Comparison of ENCODE assay signal across 8 cellular contexts in the genomic region with DNA sequence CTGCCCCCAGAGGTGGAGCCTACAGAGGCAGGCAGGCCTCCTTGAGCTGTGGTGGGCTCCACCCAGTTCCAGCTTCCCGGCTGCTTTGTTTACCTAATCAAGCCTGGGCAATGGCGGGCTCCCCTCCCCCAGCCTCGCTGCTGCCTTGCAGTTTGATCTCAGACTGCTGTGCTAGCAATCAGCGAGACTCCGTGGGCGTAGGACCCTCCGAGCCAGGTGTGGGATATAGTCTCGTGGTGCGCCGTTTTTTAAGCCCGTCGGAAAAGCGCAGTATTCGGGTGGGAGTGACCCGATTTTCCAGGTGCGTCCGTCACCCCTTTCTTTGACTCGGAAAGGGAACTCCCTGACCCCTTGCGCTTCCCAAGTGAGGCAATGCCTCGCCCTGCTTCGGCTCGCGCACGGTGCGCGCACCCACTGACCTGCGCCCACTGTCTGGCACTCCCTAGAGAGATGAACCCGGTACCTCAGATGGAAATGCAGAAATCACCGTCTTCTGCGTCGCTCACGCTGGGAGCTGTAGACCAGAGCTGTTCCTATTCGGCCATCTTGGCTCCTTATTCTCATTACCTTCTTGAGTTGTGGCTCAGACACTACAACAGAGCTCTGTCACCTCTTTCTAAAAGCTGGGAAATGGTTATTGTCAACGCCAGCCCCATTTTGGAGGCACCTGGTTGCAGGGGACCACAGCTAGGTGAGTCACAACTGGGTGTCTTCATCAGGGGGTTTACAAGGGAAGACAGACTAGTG. TPM values are rescaled to one million over a fixed set of nuclear protein-coding genes. Genes with fewer than 3 reads are reported as not detected.
DNase-seq lines count a peak whose midpoint lies in the region; ATAC-seq and TF ChIP-seq lines count a peak whose summit lies in the region.
"Not testable (repeated sequence)": the region's sequence is repeated elsewhere in the genome, so short reads cannot be mapped to it uniquely, and the experiment has no call there.

No MANE protein-coding gene starts in this region.

- not testable (repeated sequence) for H3K27me3 ChIP-seq in SU-DHL-6 (ENCODE audit: low read length); right cardiac atrium (ENCODE audit: control insufficient read depth, insufficient read depth); neuronal stem cell (ENCODE audit: control insufficient read depth in 3 of 3, insufficient read depth in 3 of 3, low read depth in 1 of 3, low read length in 3 of 3)

- H3K14ac ChIP-seq in neuronal stem cell (ENCODE audit: low read length) = not testable (repeated sequence)

- H3K27ac Mint-ChIP-seq in Calu3 (ENCODE audit: unreplicated experiment) (peak overlapping the region; percentile 91), chondrocyte (ENCODE audit: unreplicated experiment) (peak overlapping the region; percentile 96)

- H3K79me2 ChIP-seq in SU-DHL-6 (ENCODE audit: insufficient read depth, low read length) = peaks cover 11% of the 10 kb centered on the region; the same call in 1 of the 2 replicates

- 86% methylated on average over 7 of the region's 34 CpGs for WGBS in right cardiac atrium
- WGBS in neuronal stem cell (ENCODE audit: extremely low coverage in 2 of 2, insufficient read length in 2 of 2, insufficient replicate concordance in 1 of 2), 2 donors = no CpG with 5 or more reads among the region's 34 CpGs

- H4K8ac ChIP-seq in neuronal stem cell (ENCODE audit: low read depth, low read length) = not testable (repeated sequence)

- H2BK120ac ChIP-seq in neuronal stem cell (ENCODE audit: low read depth, low read length) = not testable (repeated sequence)

- not testable (repeated sequence) for H4K91ac ChIP-seq in neuronal stem cell (ENCODE audit: low read depth, low read length, poor library complexity)

- not testable (repeated sequence) for H3K23ac ChIP-seq in neuronal stem cell (ENCODE audit: low read depth, low read length, poor library complexity)

- H3K4me1 Mint-ChIP-seq in Calu3 (ENCODE audit: low read depth, unreplicated experiment) = peaks cover 11% of the 10 kb centered on the region
- peaks cover 19% of the 10 kb centered on the region for H3K4me1 Mint-ChIP-seq in chondrocyte (ENCODE audit: low read depth)

- peak overlapping the region; percentile 87 for H2AFZ ChIP-seq in SU-DHL-6 (ENCODE audit: low read depth, low read length, severe bottlenecking)
- peak overlapping the region; percentile 79 for H2AFZ ChIP-seq in neuronal stem cell (ENCODE audit: low read length)

- peak overlapping the region; percentile 53 for H3K9ac ChIP-seq in SU-DHL-6 (ENCODE audit: low read length)
- not testable (repeated sequence) for H3K9ac ChIP-seq in neuronal stem cell (ENCODE audit: low read depth, low read length, poor library complexity)

- H2AK5ac ChIP-seq in neuronal stem cell (ENCODE audit: low read depth, low read length) = not testable (repeated sequence)

- H3F3A ChIP-seq in SU-DHL-6 (ENCODE audit: insufficient read depth) = not testable (repeated sequence)

- not testable (repeated sequence) for ATAC-seq in right cardiac atrium

- H3K9me2 ChIP-seq in SU-DHL-6 (replicated peaks; ENCODE audit: insufficient read depth, low read length) = not testable (repeated sequence)

- H3K9me3 Mint-ChIP-seq in Calu3 (ENCODE audit: low read depth, unreplicated experiment); chondrocyte (ENCODE audit: low read depth): not testable (repeated sequence)

- not testable (repeated sequence) for H2BK5ac ChIP-seq in neuronal stem cell (ENCODE audit: low read length)

- CTCF ChIA-PET in Calu3 (lab: Charles Lee) = interaction anchor here (1.5 kb wide), 1 partner anchor 17 kb away, joined by 7 read pairs; no protein-coding TSS in a partner anchor

- H3K4me2 ChIP-seq in SU-DHL-6 (ENCODE audit: low read depth, low read length, poor library complexity, severe bottlenecking) = peak overlapping the region; percentile 85
- H3K4me2 ChIP-seq in neuronal stem cell (ENCODE audit: insufficient read depth, low read length, poor library complexity, severe bottlenecking) = peak overlapping the region; percentile 37

- peak overlapping the region; percentile 77 for H3K4me3 ChIP-seq in SU-DHL-6 (ENCODE audit: insufficient read depth, low read length, poor library complexity, severe bottlenecking)
- peak overlapping the region; percentile 88 for H3K4me3 ChIP-seq in right cardiac atrium (ENCODE audit: low read length)
- peak overlapping the region in 1 of 2 donors; percentile 60 for H3K4me3 ChIP-seq in neuronal stem cell (ENCODE audit: low read length in 2 of 2)

- not testable (repeated sequence) for H2BK12ac ChIP-seq in neuronal stem cell (ENCODE audit: low read length)

- peaks cover 13% of the 10 kb centered on the region for H3K36me3 Mint-ChIP-seq in Calu3 (ENCODE audit: insufficient read depth, unreplicated experiment)
- H3K36me3 Mint-ChIP-seq in chondrocyte (ENCODE audit: low read depth) = not testable (repeated sequence)

- H3K27ac ChIP-seq in SU-DHL-6 (ENCODE audit: low read depth, low read length) (peak overlapping the region; percentile 84), right cardiac atrium (ENCODE audit: low read length) (peak overlapping the region; percentile 15)
- not testable (repeated sequence) for H3K27ac ChIP-seq in neuronal stem cell (replicated peaks; ENCODE audit: low read length)

- intact Hi-C loops in Calu3 (cut with micrococcal nuclease; ENCODE audit: unreplicated experiment) = not testable (repeated sequence)
- intact Hi-C loops in right cardiac atrium (cut with DNase I) = loop anchor here in 1 of 4 donors (10.0 kb wide), 1 partner anchor 144 kb away; a partner anchor contains a TSS

- not testable (repeated sequence) for H3K36me3 ChIP-seq in SU-DHL-6 (ENCODE audit: low read length); neuronal stem cell (replicated peaks in 1 of 2; ENCODE audit: control insufficient read depth in 2 of 2, insufficient read depth in 2 of 2, low read length in 2 of 2)

- H3K4me3 Mint-ChIP-seq in Calu3 (ENCODE audit: low read depth, unreplicated experiment) (peak overlapping the region; percentile 88), chondrocyte (ENCODE audit: unreplicated experiment) (peak overlapping the region; percentile 94)

- not testable (repeated sequence) for H3K4ac ChIP-seq in neuronal stem cell (ENCODE audit: low read length)

- H3K27me3 Mint-ChIP-seq in Calu3 (ENCODE audit: unreplicated experiment); chondrocyte (ENCODE audit: low read depth): not testable (repeated sequence)

- TF ChIP-seq CTCF in Calu3 (IDR thresholded peaks at IDR 0.05; ENCODE audit: unreplicated experiment); SU-DHL-6 (IDR thresholded peaks at IDR 0.05; ENCODE audit: insufficient read depth, low read length, poor library complexity, severe bottlenecking); chondrocyte (IDR thresholded peaks at IDR 0.05): not testable (repeated sequence)

- TSS peak; percentile 36 for BruUV-seq in Calu3 (replicated peaks; lab: Mats Ljungman, UMichigan)

- not testable (repeated sequence) for H3K4me1 ChIP-seq in right cardiac atrium (ENCODE audit: control insufficient read depth, insufficient read depth, low read length)
- peaks cover 0 to 11% of the 10 kb centered on the region in 2 donors for H3K4me1 ChIP-seq in neuronal stem cell (ENCODE audit: control insufficient read depth in 2 of 2, insufficient read depth in 1 of 2, low read depth in 1 of 2, low read length in 2 of 2)

- peak overlapping the region; percentile 15 for H3K18ac ChIP-seq in neuronal stem cell (ENCODE audit: low read length)

- not testable (repeated sequence) for H3K79me1 ChIP-seq in neuronal stem cell (ENCODE audit: low read depth, low read length)

- not testable (repeated sequence) for H4K20me1 ChIP-seq in SU-DHL-6 (ENCODE audit: low read depth, low read length)

- not testable (repeated sequence) for H2BK15ac ChIP-seq in neuronal stem cell (ENCODE audit: low read length)

- not testable (repeated sequence) for H3K9me3 ChIP-seq in SU-DHL-6 (ENCODE audit: insufficient read depth, low read length); right cardiac atrium (ENCODE audit: control insufficient read depth, low read length); neuronal stem cell (replicated peaks in 1 of 2; ENCODE audit: control insufficient read depth in 2 of 2, insufficient read depth in 1 of 2, low read depth in 1 of 2, low read length in 2 of 2)

- not testable (repeated sequence) for DNase-seq in Calu3; chondrocyte (ENCODE audit: low spot score); right cardiac atrium; neuronal stem cell (ENCODE audit: low spot score)
- DNase-seq in NCI-H187 (lab: John Stamatoyannopoulos, UW) (peak; percentile 53 to 59), activated T-cell treated with anti-CD3 and anti-CD28 coated beads for 24 hours (ENCODE audit: low read depth) (peak; percentile 56)
- DNase-seq in stimulated activated naive CD4-positive, alpha-beta T cell treated with Interleukin-2 at 50 U/mL for 16 hours (lab: John Stamatoyannopoulos, UW) = peak; percentile 73

RNA-seq across cellular contexts. Expression of a gene that starts 15.6 kb away (rescaled TPM):
- total RNA-seq in Calu3 (2022) = 125 and 130 TPM in 2 replicates
- total RNA-seq in chondrocyte = 129 to 131 TPM (median 131 TPM) in 3 replicates
- total RNA-seq in right cardiac atrium = 100 to 1,000 TPM; 538 to 677 (median 585) TPM
- polyA plus RNA-seq in right cardiac atrium = 1,692 TPM
- 378 TPM for polyA plus RNA-seq in neuronal stem cell (2013, experiment 1 of 2)
- polyA plus RNA-seq in neuronal stem cell (2013, experiment 2 of 2) = 387 TPM
